In genomic region chr9:136088939-136089696, GRCh38 we compare ENCODE assay signal across 2 cellular contexts.
TF ChIP-seq lines count a peak whose summit lies in the region.

No MANE protein-coding gene starts in this region.

TF ChIP-seq in K562, 482 proteins besides CTCF, POLR2A, EP300 and RAD21:
- TF ChIP-seq CHD1 (IDR thresholded peaks at IDR 0.05; ENCODE audit: low read length) (no peak), ZBTB7A (IDR thresholded peaks at IDR 0.05; ENCODE audit: borderline replicate concordance, control insufficient read depth, low read depth, low read length) (peak; percentile 36; the same call in 1 of the 2 replicates), ZBTB33 (CRISPR knock-in tag; IDR thresholded peaks at IDR 0.05) (peak; percentile 24; the same call in 1 of the 2 replicates)

TF ChIP-seq in GM23338, 12 proteins besides CTCF, POLR2A, EP300 and RAD21:
- TF ChIP-seq EZH2phosphoT487 (IDR thresholded peaks at IDR 0.05; ENCODE audit: unreplicated experiment) (no peak), EZH2 (IDR thresholded peaks at IDR 0.05; ENCODE audit: low read depth, unreplicated experiment) (no peak), ETS1 (IDR thresholded peaks at IDR 0.05) (no peak), CREB1 (CRISPR knock-in tag; IDR thresholded peaks at IDR 0.05; ENCODE audit: low read depth) (no peak), ZNF331 (CRISPR knock-in tag; IDR thresholded peaks at IDR 0.05; ENCODE audit: low read depth) (no peak)
